In the genomic region with DNA sequence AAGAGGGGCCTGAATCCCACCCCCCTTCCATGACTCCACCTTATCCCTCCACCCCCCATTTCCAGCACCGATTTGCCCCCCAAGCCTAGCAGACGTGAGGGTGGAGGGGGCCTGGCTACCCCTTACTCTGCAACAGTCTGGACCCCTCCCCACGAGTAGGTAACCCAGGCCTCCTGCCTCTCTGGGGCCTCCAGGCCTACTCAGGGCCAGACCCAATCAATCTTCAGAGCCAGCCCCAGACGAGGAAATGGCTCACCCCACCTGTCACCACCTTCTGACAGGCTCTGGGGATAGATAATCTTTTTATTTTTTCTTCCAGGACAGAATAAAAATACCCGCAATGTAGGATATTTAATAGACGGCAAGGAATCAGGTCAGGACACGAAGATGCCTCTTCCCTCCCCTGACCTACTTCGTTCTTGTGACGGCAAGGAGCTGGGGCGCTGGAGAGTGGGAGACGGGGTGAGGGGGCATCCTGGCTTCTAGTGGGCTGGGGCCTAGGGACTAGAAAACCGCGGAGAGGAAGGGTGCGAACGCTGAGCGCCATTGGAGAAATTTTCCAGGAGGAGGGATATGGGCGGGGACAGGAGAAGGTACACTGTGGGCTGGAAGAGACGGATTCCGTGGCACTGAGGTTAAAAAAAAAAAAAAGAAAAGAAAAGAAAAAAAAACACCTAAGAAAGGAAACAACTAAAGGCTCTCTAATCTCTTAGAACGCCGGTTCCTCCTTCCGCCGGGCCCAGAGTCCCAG, we compare ENCODE assay signal across 1 cellular context.
TF ChIP-seq lines count a peak whose summit lies in the region.

No MANE protein-coding gene starts in this region.

TF ChIP-seq in GM12878, 131 proteins besides CTCF, POLR2A, EP300 and RAD21:
- TF ChIP-seq LARP7 (IDR thresholded peaks at IDR 0.05) (no peak), GABPA (IDR thresholded peaks at IDR 0.05; ENCODE audit: low read depth) (no peak), DPF2 (IDR thresholded peaks at IDR 0.05) (no peak), EGR1 (IDR thresholded peaks at IDR 0.05; ENCODE audit: borderline replicate concordance in 1 of 2, low read depth in 2 of 2, low read length in 2 of 2) (no peak)
- TF ChIP-seq, protein P1, sequence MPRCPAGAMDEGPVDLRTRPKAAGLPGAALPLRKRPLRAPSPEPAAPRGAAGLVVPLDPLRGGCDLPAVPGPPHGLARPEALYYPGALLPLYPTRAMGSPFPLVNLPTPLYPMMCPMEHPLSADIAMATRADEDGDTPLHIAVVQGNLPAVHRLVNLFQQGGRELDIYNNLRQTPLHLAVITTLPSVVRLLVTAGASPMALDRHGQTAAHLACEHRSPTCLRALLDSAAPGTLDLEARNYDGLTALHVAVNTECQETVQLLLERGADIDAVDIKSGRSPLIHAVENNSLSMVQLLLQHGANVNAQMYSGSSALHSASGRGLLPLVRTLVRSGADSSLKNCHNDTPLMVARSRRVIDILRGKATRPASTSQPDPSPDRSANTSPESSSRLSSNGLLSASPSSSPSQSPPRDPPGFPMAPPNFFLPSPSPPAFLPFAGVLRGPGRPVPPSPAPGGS (IDR thresholded peaks at IDR 0.05; ENCODE audit: borderline replicate concordance, insufficient read depth, low read depth, low read length, poor library complexity, severe bottlenecking): no peak
